ENCODE assay signal across 7 cellular contexts in the genomic region with DNA sequence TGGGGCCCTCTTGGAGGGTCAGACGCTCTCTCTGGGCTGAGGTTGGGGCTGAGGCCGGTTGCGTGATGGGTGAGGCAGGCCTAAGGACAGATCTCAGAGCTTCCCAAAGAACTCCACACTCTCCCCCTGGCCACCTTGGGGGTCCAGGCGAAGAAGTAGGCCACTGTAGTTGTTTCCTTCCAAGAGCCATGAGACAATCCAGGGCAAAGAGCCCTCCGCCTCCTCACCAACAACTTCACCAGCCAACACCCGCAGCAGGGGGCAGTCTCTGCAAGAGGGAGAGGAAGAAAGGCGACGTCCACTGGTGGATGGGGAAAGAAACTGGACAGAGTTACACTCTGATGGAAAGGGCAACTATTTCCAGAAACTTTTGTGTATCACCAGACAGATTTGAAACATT. TPM values are rescaled to one million over a fixed set of nuclear protein-coding genes. Genes with fewer than 3 reads are reported as not detected.
DNase-seq lines count a peak whose midpoint lies in the region; ATAC-seq, FAIRE-seq and TF ChIP-seq lines count a peak whose summit lies in the region.
"Had no signal": no experiment of that assay in that cellular context is flagged by ENCODE, and none has a peak within 500 bp of the region (broad histone marks: within the 10 kb centered on the region; RNA-seq: fewer than 3 reads in every experiment).

No MANE protein-coding gene starts in this region.

- H3K79me1 ChIP-seq in neuronal stem cell (ENCODE audit: low read depth, low read length) = no peaks in the 10 kb centered on the region

- POLR2A ChIA-PET in GM12878 (lab: Charles Lee) = no interaction called here

- H3K27me3 ChIP-seq in HL-60 (ENCODE audit: insufficient read depth, poor library complexity, severe bottlenecking) (no peaks in the 10 kb centered on the region), GM12878 (replicated peaks in 1 of 2; ENCODE audit: control insufficient read depth in 2 of 2, insufficient read depth in 2 of 2, low read length in 1 of 2) (no peaks in the 10 kb centered on the region), neuronal stem cell (ENCODE audit: control insufficient read depth in 3 of 3, insufficient read depth in 3 of 3, low read depth in 1 of 3, low read length in 3 of 3) (no peaks in the 10 kb centered on the region)

- H3K79me2 ChIP-seq in GM12878 (ENCODE audit: control insufficient read depth, insufficient read depth, low read length) = no peaks in the 10 kb centered on the region

- H3K9me3 ChIP-seq in GM12878 (replicated peaks; ENCODE audit: control insufficient read depth, insufficient read depth, low read length) (no peaks in the 10 kb centered on the region), neuronal stem cell (replicated peaks in 1 of 2; ENCODE audit: control insufficient read depth in 2 of 2, insufficient read depth in 1 of 2, low read depth in 1 of 2, low read length in 2 of 2) (no peaks in the 10 kb centered on the region)

- BruUV-seq in GM12878 (replicated peaks; lab: Mats Ljungman, UMichigan) = no TSS peak

- H3K9ac ChIP-seq in GM12878 (ENCODE audit: control insufficient read depth, insufficient read depth, low read length) = no peak overlapping the region
- no peak overlapping the region for H3K9ac ChIP-seq in neuronal stem cell (ENCODE audit: low read depth, low read length, poor library complexity)

- DNase-seq in HL-60 (ENCODE audit: low read depth in 1 of 2, low spot score in 1 of 2) (peak in 1 of 2 experiments; percentile 77), GM12878 (ENCODE audit: low read depth, low spot score) (no peak), neuronal stem cell (ENCODE audit: low spot score) (no peak), SKM-1 (lab: John Stamatoyannopoulos, UW; ENCODE audit: unreplicated experiment) (no peak), mucosa of gallbladder (ENCODE audit: low spot score) (no peak)

- in situ Hi-C loops in GM12878 (cut with MboI) = no loop called here

- H3K23ac ChIP-seq in neuronal stem cell (ENCODE audit: low read depth, low read length, poor library complexity) = no peak overlapping the region

- TF ChIP-seq POLR2A in GM12878 (IDR thresholded peaks at IDR 0.05; ENCODE audit: low read depth, low read length) = no peak

- ATAC-seq in GM12878 (no peak), HG03432 (IDR thresholded peaks at IDR 0.05; ENCODE audit: unreplicated experiment) (no peak)
- ATAC-seq: natural killer cell treated with Interleukin-12 subunit alpha and Interleukin-12 subunit beta and Interleukin-15 and Interleukin-18, amount 100 ng/mL, for 72 hours had no signal

- no peak overlapping the region for H4K91ac ChIP-seq in neuronal stem cell (ENCODE audit: low read depth, low read length, poor library complexity)

- H4K20me1 ChIP-seq in GM12878 (ENCODE audit: control insufficient read depth, insufficient read depth) = no peaks in the 10 kb centered on the region

- TF ChIP-seq RAD21 in GM12878 (IDR thresholded peaks at IDR 0.05; ENCODE audit: insufficient read depth, low read depth, low read length) = 0 out of 2 replicates have a peak, but pooled peaks have one; percentile 6

- H2AK5ac ChIP-seq in neuronal stem cell (ENCODE audit: low read depth, low read length) = no peak overlapping the region

- intact Hi-C loops in GM12878 (cut with micrococcal nuclease; ENCODE audit: unreplicated experiment) = no loop called here

- H3K14ac ChIP-seq in neuronal stem cell (ENCODE audit: low read length) = no peak overlapping the region

- H3K36me3 ChIP-seq in GM12878 (ENCODE audit: control insufficient read depth in 2 of 2, insufficient read depth in 2 of 2, low read length in 1 of 2) = peaks cover 0 to under 1% of the 10 kb centered on the region in 2 experiments; a peak in 2 of 4 replicates
- H3K36me3 ChIP-seq in neuronal stem cell (replicated peaks in 1 of 2; ENCODE audit: control insufficient read depth in 2 of 2, insufficient read depth in 2 of 2, low read length in 2 of 2) = no peaks in the 10 kb centered on the region

- no peak overlapping the region for H2BK120ac ChIP-seq in neuronal stem cell (ENCODE audit: low read depth, low read length)

- no peak for TF ChIP-seq EP300 in GM12878 (IDR thresholded peaks at IDR 0.05; ENCODE audit: borderline replicate concordance in 1 of 2, control insufficient read depth in 1 of 2, low read depth in 2 of 2, low read length in 2 of 2)

- no peak overlapping the region for H3K4ac ChIP-seq in neuronal stem cell (ENCODE audit: low read length)

- no peak overlapping the region for H2BK5ac ChIP-seq in neuronal stem cell (ENCODE audit: low read length)

- H3K4me2 ChIP-seq in GM12878 (ENCODE audit: control insufficient read depth, insufficient read depth) (no peak overlapping the region), neuronal stem cell (ENCODE audit: insufficient read depth, low read length, poor library complexity, severe bottlenecking) (no peak overlapping the region)

- H4K8ac ChIP-seq in neuronal stem cell (ENCODE audit: low read depth, low read length) = no peak overlapping the region

- H3K4me3 ChIP-seq in HL-60 (replicated peaks; ENCODE audit: insufficient read depth, low read length) (no peak overlapping the region), GM12878 (no peak overlapping the region), neuronal stem cell (ENCODE audit: low read length in 2 of 2) (no peak overlapping the region)

- no peak for FAIRE-seq in GM12878 (lab: Jason Lieb, UNC)

- H3K18ac ChIP-seq in neuronal stem cell (ENCODE audit: low read length) = no peak overlapping the region

- CTCF ChIA-PET in GM12878 (lab: Yijun Ruan, JAX) = interaction anchor here (1.0 kb wide), 1 partner anchor 9 kb away, joined by 3 read pairs; no protein-coding TSS in a partner anchor

- no peak overlapping the region for H2BK12ac ChIP-seq in neuronal stem cell (ENCODE audit: low read length)

- SMC1A ChIA-PET in GM12878 (lab: Charles Lee; ENCODE audit: uncharacterized antibody, unreplicated experiment) = interaction anchor here (1.6 kb wide), 1 partner anchor 10 kb away, joined by 3 read pairs; no protein-coding TSS in a partner anchor

- TF ChIP-seq CTCF in HL-60 (IDR thresholded peaks at IDR 0.05; ENCODE audit: insufficient read depth, low read length) (peak; percentile 4), GM12878 (IDR thresholded peaks at IDR 0.05 in 2 of 3, conservative IDR thresholded peaks at IDR 0.05 in 1 of 3; ENCODE audit: control insufficient read depth in 2 of 3, extremely low read depth in 1 of 3, insufficient read depth in 1 of 3, low read depth in 3 of 3, low read length in 3 of 3) (no peak)

- H3K4me1 ChIP-seq in GM12878 (ENCODE audit: control insufficient read depth, insufficient read depth, low read length) = no peaks in the 10 kb centered on the region
- H3K4me1 ChIP-seq in neuronal stem cell (ENCODE audit: control insufficient read depth in 2 of 2, insufficient read depth in 1 of 2, low read depth in 1 of 2, low read length in 2 of 2) = no peaks in the 10 kb centered on the region

- no peak overlapping the region for H3K27ac ChIP-seq in HL-60 (replicated peaks)
- H3K27ac ChIP-seq in GM12878 (ENCODE audit: control insufficient read depth, insufficient read depth) = no peak overlapping the region
- no peak overlapping the region for H3K27ac ChIP-seq in neuronal stem cell (replicated peaks; ENCODE audit: low read length)

- RAD21 ChIA-PET in GM12878 (lab: Charles Lee; ENCODE audit: unreplicated experiment) = interaction anchor here (0.7 kb wide), 1 partner anchor 18 kb away, joined by 3 read pairs; no protein-coding TSS in a partner anchor

- 74% methylated on average over 8 of the region's 8 CpGs for WGBS in GM12878 (ENCODE audit: insufficient coverage, insufficient replicate concordance, low lambda C conversion rate, missing lambda C conversion rate)
- no CpG with 5 or more reads among the region's 8 CpGs for WGBS in neuronal stem cell (ENCODE audit: extremely low coverage in 2 of 2, insufficient read length in 2 of 2, insufficient replicate concordance in 1 of 2), 2 donors

- H2BK15ac ChIP-seq in neuronal stem cell (ENCODE audit: low read length) = no peak overlapping the region

- H2AFZ ChIP-seq in GM12878 (ENCODE audit: control insufficient read depth, low read depth, low read length) (no peak overlapping the region), neuronal stem cell (ENCODE audit: low read length) (peak overlapping the region; percentile 6)

RNA-seq across cellular contexts. Expression of gene SLC35A4, which starts 10.7 kb away (rescaled TPM):
- total RNA-seq in GM12878 (2013; cell fraction: nucleolus; rRNA removed) = 21.0 and 26.2 TPM in 2 replicates
- total RNA-seq in GM12878 (2014; rRNA removed) (36.9 and 44.6 TPM in 2 replicates), GM12878 (2014; rRNA removed; fragmentation: Illumina TruSeq; extraction: Trizol) (22.2 and 23.8 TPM in 2 replicates), GM12878 (2021) (133 and 134 TPM in 2 replicates), mucosa of gallbladder (73.8 TPM)
- polyA plus RNA-seq in GM12878 (2011; ENCODE audit: low read depth) = 164 TPM
- polyA plus RNA-seq in GM12878 (2011; rRNA removed) (57.1 and 167 TPM in 2 replicates), GM12878 (2014; fragmentation: Illumina TruSeq; extraction: Trizol) (145 and 150 TPM in 2 replicates), GM12878 (2014; fragmentation: Nextera tagmentation; extraction: Ambion mirVana) (10 to 100 TPM; 27.8 to 31.7 TPM), GM12878 (2014; rRNA removed) (96.4 and 103 TPM in 2 replicates), GM12878 (2016; fragmentation: Nextera tagmentation; extraction: Ambion mirVana) (100 to 1,000 TPM; 132 to 154 TPM)
- polyA plus RNA-seq in GM12878 (2011; cell fraction: cytosol; rRNA removed) = 166 and 217 TPM in 2 replicates
- polyA plus RNA-seq in GM12878 (2011; cell fraction: nucleus; rRNA removed) = 93.5 and 103 TPM in 2 replicates
- polyA plus RNA-seq in GM12878 (2012) = 83.8 and 159 TPM in 2 replicates
- polyA minus RNA-seq in GM12878 (2011; rRNA and poly(A)+ RNA removed) = 119 and 156 TPM in 2 replicates
- polyA minus RNA-seq in GM12878 (2011; cell fraction: cytosol; rRNA and poly(A)+ RNA removed) = 28.9 and 34.4 TPM in 2 replicates
- polyA minus RNA-seq in GM12878 (2011; cell fraction: nucleus; rRNA and poly(A)+ RNA removed) = 21.9 and 29.4 TPM in 2 replicates
- 63.6 TPM for polyA plus RNA-seq in neuronal stem cell (2013, experiment 1 of 2)
- polyA plus RNA-seq in neuronal stem cell (2013, experiment 2 of 2) = 61.2 TPM

RNA-seq across cellular contexts. Expression of gene APBB3, which starts 10.9 kb away (rescaled TPM):
- 92.4 and 112 TPM in 2 replicates for total RNA-seq in GM12878 (2013; cell fraction: nucleolus; rRNA removed)
- total RNA-seq in GM12878 (2014; rRNA removed) = 10.7 and 13.7 TPM in 2 replicates
- total RNA-seq in GM12878 (2014; rRNA removed; fragmentation: Illumina TruSeq; extraction: Trizol) = 6.1 and 6.2 TPM in 2 replicates
- total RNA-seq in GM12878 (2021) = 19.2 and 20.0 TPM in 2 replicates
- polyA plus RNA-seq in GM12878 (2011; ENCODE audit: low read depth) = 16.6 TPM
- polyA plus RNA-seq in GM12878 (2011; rRNA removed) = 25.0 and 33.3 TPM in 2 replicates
- polyA plus RNA-seq in GM12878 (2011; cell fraction: cytosol; rRNA removed) = 29.4 and 37.5 TPM in 2 replicates
- 292 and 410 TPM in 2 replicates for polyA plus RNA-seq in GM12878 (2011; cell fraction: nucleus; rRNA removed)
- polyA plus RNA-seq in GM12878 (2012) = 27.7 and 28.7 TPM in 2 replicates
- polyA plus RNA-seq in GM12878 (2014; fragmentation: Illumina TruSeq; extraction: Trizol) = 8.1 and 11.1 TPM in 2 replicates
- under 1 TPM; 0.35 to 0.84 TPM for polyA plus RNA-seq in GM12878 (2014; fragmentation: Nextera tagmentation; extraction: Ambion mirVana)
- polyA plus RNA-seq in GM12878 (2014; rRNA removed) = 25.0 and 28.1 TPM in 2 replicates
- 10 to 100 TPM; 15.0 to 15.6 TPM for polyA plus RNA-seq in GM12878 (2016; fragmentation: Nextera tagmentation; extraction: Ambion mirVana)
- polyA minus RNA-seq in GM12878 (2011; rRNA and poly(A)+ RNA removed) = 34.0 and 38.3 TPM in 2 replicates
- 7.1 and 8.5 TPM in 2 replicates for polyA minus RNA-seq in GM12878 (2011; cell fraction: cytosol; rRNA and poly(A)+ RNA removed)
- polyA minus RNA-seq in GM12878 (2011; cell fraction: nucleus; rRNA and poly(A)+ RNA removed) = 49.9 and 76.9 TPM in 2 replicates
- polyA plus RNA-seq in neuronal stem cell (2013, experiment 1 of 2) = 10.0 TPM
- polyA plus RNA-seq in neuronal stem cell (2013, experiment 2 of 2) = 8.5 TPM
- 46.4 TPM for total RNA-seq in mucosa of gallbladder

RNA-seq across cellular contexts. Expression of gene SRA1, which starts 18.0 kb away (rescaled TPM):
- 20.3 and 22.3 TPM in 2 replicates for total RNA-seq in GM12878 (2013; cell fraction: nucleolus; rRNA removed)
- total RNA-seq in GM12878 (2014; rRNA removed) (60.9 and 66.3 TPM in 2 replicates), GM12878 (2014; rRNA removed; fragmentation: Illumina TruSeq; extraction: Trizol) (41.3 and 43.4 TPM in 2 replicates), GM12878 (2021) (53.2 and 55.2 TPM in 2 replicates), mucosa of gallbladder (27.2 TPM)
- polyA plus RNA-seq in GM12878 (2011; ENCODE audit: low read depth) = 29.9 TPM
- polyA plus RNA-seq in GM12878 (2011; rRNA removed) (36.6 and 44.3 TPM in 2 replicates), GM12878 (2014; fragmentation: Illumina TruSeq; extraction: Trizol) (51.0 and 56.9 TPM in 2 replicates), GM12878 (2014; fragmentation: Nextera tagmentation; extraction: Ambion mirVana) (10 to 100 TPM; 35.3 to 52.7 TPM), GM12878 (2014; rRNA removed) (59.7 and 61.2 TPM in 2 replicates), GM12878 (2016; fragmentation: Nextera tagmentation; extraction: Ambion mirVana) (100 to 1,000 TPM; 115 to 127 TPM)
- polyA plus RNA-seq in GM12878 (2011; cell fraction: cytosol; rRNA removed) = 46.4 and 51.0 TPM in 2 replicates
- 68.5 and 77.1 TPM in 2 replicates for polyA plus RNA-seq in GM12878 (2011; cell fraction: nucleus; rRNA removed)
- polyA plus RNA-seq in GM12878 (2012) = 37.7 and 41.4 TPM in 2 replicates
- polyA minus RNA-seq in GM12878 (2011; rRNA and poly(A)+ RNA removed) = 19.7 and 20.7 TPM in 2 replicates
- 10.6 and 15.5 TPM in 2 replicates for polyA minus RNA-seq in GM12878 (2011; cell fraction: cytosol; rRNA and poly(A)+ RNA removed)
- 13.1 and 24.1 TPM in 2 replicates for polyA minus RNA-seq in GM12878 (2011; cell fraction: nucleus; rRNA and poly(A)+ RNA removed)
- polyA plus RNA-seq in neuronal stem cell (2013, experiment 1 of 2) = 29.3 TPM
- 29.1 TPM for polyA plus RNA-seq in neuronal stem cell (2013, experiment 2 of 2)

RNA-seq across cellular contexts. Expression of gene EIF4EBP3, which starts 27.8 kb away (rescaled TPM):
- not detected in 2 replicates for total RNA-seq in GM12878 (2013; cell fraction: nucleolus; rRNA removed)
- 2.0 and 3.7 TPM in 2 replicates for total RNA-seq in GM12878 (2014; rRNA removed)
- 2.9 and 3.6 TPM in 2 replicates for total RNA-seq in GM12878 (2014; rRNA removed; fragmentation: Illumina TruSeq; extraction: Trizol)
- 6.2 and 9.3 TPM in 2 replicates for total RNA-seq in GM12878 (2021)
- 4.1 TPM for polyA plus RNA-seq in GM12878 (2011; ENCODE audit: low read depth)
- 2.8 and 3.5 TPM in 2 replicates for polyA plus RNA-seq in GM12878 (2011; rRNA removed)
- polyA plus RNA-seq in GM12878 (2011; cell fraction: cytosol; rRNA removed) = 2.5 and 3.4 TPM in 2 replicates
- polyA plus RNA-seq in GM12878 (2011; cell fraction: nucleus; rRNA removed) = 2.5 and 4.2 TPM in 2 replicates
- polyA plus RNA-seq in GM12878 (2012) = 14.4 and 18.4 TPM in 2 replicates
- 2.2 and 4.6 TPM in 2 replicates for polyA plus RNA-seq in GM12878 (2014; fragmentation: Illumina TruSeq; extraction: Trizol)
- 10 to 100 TPM in 1 of 2 experiments, 1 to 10 TPM in 1; 6.3 to 16.1 TPM for polyA plus RNA-seq in GM12878 (2014; fragmentation: Nextera tagmentation; extraction: Ambion mirVana)
- 7.5 and 8.3 TPM in 2 replicates for polyA plus RNA-seq in GM12878 (2014; rRNA removed)
- polyA plus RNA-seq in GM12878 (2016; fragmentation: Nextera tagmentation; extraction: Ambion mirVana) = 10 to 100 TPM in 1 of 2 experiments, 1 to 10 TPM in 1; 9.5 to 10.2 TPM
- 2.2 and 2.6 TPM in 2 replicates for polyA minus RNA-seq in GM12878 (2011; rRNA and poly(A)+ RNA removed)
- polyA minus RNA-seq in GM12878 (2011; cell fraction: cytosol; rRNA and poly(A)+ RNA removed) = 3.7 TPM in 1 of 2 replicates, not detected in the other
- polyA minus RNA-seq in GM12878 (2011; cell fraction: nucleus; rRNA and poly(A)+ RNA removed) = 1.6 TPM in 1 of 2 replicates, not detected in the other
- polyA plus RNA-seq in neuronal stem cell (2013, experiment 1 of 2) = 6.6 TPM
- polyA plus RNA-seq in neuronal stem cell (2013, experiment 2 of 2) = 6.6 TPM
- 14.4 TPM for total RNA-seq in mucosa of gallbladder

RNA-seq across cellular contexts. Expression of gene CD14, which starts 57.7 kb away (rescaled TPM):
- 0.19 and 0.54 TPM in 2 replicates for total RNA-seq in GM12878 (2013; cell fraction: nucleolus; rRNA removed)
- total RNA-seq in GM12878 (2014; rRNA removed) (0.11 and 0.33 TPM in 2 replicates), GM12878 (2014; rRNA removed; fragmentation: Illumina TruSeq; extraction: Trizol) (0.09 TPM in 1 of 2 replicates, not detected in the other), GM12878 (2021) (0.21 and 0.72 TPM in 2 replicates), mucosa of gallbladder (104 TPM)
- not detected for polyA plus RNA-seq in GM12878 (2011; ENCODE audit: low read depth)
- polyA plus RNA-seq in GM12878 (2011; rRNA removed) (not detected in 2 replicates), GM12878 (2014; fragmentation: Illumina TruSeq; extraction: Trizol) (0.24 TPM in 1 of 2 replicates, not detected in the other), GM12878 (2014; fragmentation: Nextera tagmentation; extraction: Ambion mirVana) (not detected), GM12878 (2014; rRNA removed) (0.18 and 0.28 TPM in 2 replicates), GM12878 (2016; fragmentation: Nextera tagmentation; extraction: Ambion mirVana) (under 1 TPM in 1 of 2 experiments, not detected in 1; 0.26 TPM)
- not detected in 2 replicates for polyA plus RNA-seq in GM12878 (2011; cell fraction: cytosol; rRNA removed)
- 0.18 and 0.25 TPM in 2 replicates for polyA plus RNA-seq in GM12878 (2011; cell fraction: nucleus; rRNA removed)
- 0.08 and 0.43 TPM in 2 replicates for polyA plus RNA-seq in GM12878 (2012)
- polyA minus RNA-seq in GM12878 (2011; rRNA and poly(A)+ RNA removed) = 0.21 TPM in 1 of 2 replicates, not detected in the other
- polyA minus RNA-seq in GM12878 (2011; cell fraction: cytosol; rRNA and poly(A)+ RNA removed) = not detected in 2 replicates
- not detected in 2 replicates for polyA minus RNA-seq in GM12878 (2011; cell fraction: nucleus; rRNA and poly(A)+ RNA removed)
- 0.21 TPM for polyA plus RNA-seq in neuronal stem cell (2013, experiment 1 of 2)
- 0.28 TPM for polyA plus RNA-seq in neuronal stem cell (2013, experiment 2 of 2)
